In genomic region chr3:184982058-184982457, GRCh38 we compare ENCODE assay signal across 25 cellular contexts.
DNase-seq lines count a peak whose midpoint lies in the region; ATAC-seq and TF ChIP-seq lines count a peak whose summit lies in the region.
"Had no signal": no experiment of that assay in that cellular context is flagged by ENCODE, and none has a peak within 500 bp of the region (broad histone marks: within the 10 kb centered on the region; RNA-seq: fewer than 3 reads in every experiment).

No MANE protein-coding gene starts in this region.

- H3K27me3 Mint-ChIP-seq in nephron progenitor cell (ENCODE audit: low read depth, poor library complexity), result no peaks in the 10 kb centered on the region
- H3K27me3 Mint-ChIP-seq: CD4-positive, alpha-beta memory T cell had no signal

- TF ChIP-seq CTCF in NB4 (IDR thresholded peaks at IDR 0.05; ENCODE audit: low read depth, low read length) (no peak), nephron progenitor cell (IDR thresholded peaks at IDR 0.05) (no peak)

- H3K36me3 ChIP-seq in BLaER1 treated with 17β-estradiol and CSF1 and Interleukin-3, amounts not matched to agents 10 nM and 100 nM, result peaks cover 19 to 95% (median 37%) of the 10 kb centered on the region in 11 experiments; a peak in 21 of 22 replicates

- H3K4me1 ChIP-seq in BLaER1 treated with 17β-estradiol and CSF1 and Interleukin-3, amounts not matched to agents 10 nM and 100 nM, result peaks cover 0 to 11% (median 6%) of the 10 kb centered on the region in 10 experiments; a peak in 12 of 20 replicates
- H3K4me1 ChIP-seq: Caco-2, SJCRH30 had no signal

- H3K9ac ChIP-seq in BLaER1 treated with 17β-estradiol and CSF1 and Interleukin-3, amounts not matched to agents 10 nM and 100 nM, result no peak overlapping the region

- no peak for ATAC-seq in Right ventricle myocardium inferior
- ATAC-seq: GM12878, GM23338, PC-3 had no signal

- H3K36me3 Mint-ChIP-seq in nephron progenitor cell (ENCODE audit: low read depth), result peaks cover 74% of the 10 kb centered on the region

- no peaks in the 10 kb centered on the region for H3K27me3 ChIP-seq in BLaER1 treated with 17β-estradiol and CSF1 and Interleukin-3, amounts not matched to agents 10 nM and 100 nM
- H3K27me3 ChIP-seq: SJCRH30 had no signal

- intact Hi-C loops in Right ventricle myocardium inferior (cut with DNase I), result no loop called here

- H3K27ac Mint-ChIP-seq in nephron progenitor cell, result peak overlapping the region; percentile 87
- H3K27ac Mint-ChIP-seq: GM23338, H9 had no signal

- H3K4me3 ChIP-seq in BLaER1 treated with 17β-estradiol and CSF1 and Interleukin-3, amounts not matched to agents 10 nM and 100 nM, result no peak overlapping the region
- H3K4me3 ChIP-seq in NB4 (ENCODE audit: low read depth, low read length), result no peak overlapping the region
- H3K4me3 ChIP-seq: GM12878, GM23338, SJCRH30 had no signal

- H4K20me1 ChIP-seq in BLaER1 treated with 17β-estradiol and CSF1 and Interleukin-3, amounts not matched to agents 10 nM and 100 nM, result peaks cover 0 to 32% (median 0%) of the 10 kb centered on the region in 11 experiments; a peak in 2 of 22 replicates

- DNase-seq in NB4 (ENCODE audit: low read depth) (peak; percentile 41), amniotic epithelial cell (ENCODE audit: low read depth) (peak; percentile 3), nephron progenitor cell (no peak), Right ventricle myocardium inferior (ENCODE audit: missing footprints) (no peak), iPS-NIHi11 (ENCODE audit: low spot score) (no peak)
- DNase-seq in activated CD4-positive, CD25-positive, alpha-beta regulatory T cell (lab: John Stamatoyannopoulos, UW), result no peak
- DNase-seq: C1 segment of cervical spinal cord; Caco-2; CD4-positive, alpha-beta memory T cell; H9; Karpas-422; MV-4-11; NCI-H1105 treated with DMSO at 0.1 percent for 48 hours; NCI-H146; NCI-H1930; NCI-H2107; NCI-H524 treated with DMSO at 0.1 percent for 48 hours; NCI-H82; NK-92 treated with Interleukin-12 subunit alpha and Interleukin-12 subunit beta, amount 100 ng/mL, for 24 hours; PC-3; SJCRH30 had no signal

- H3K4me3 Mint-ChIP-seq in nephron progenitor cell, result no peak overlapping the region
- H3K4me3 Mint-ChIP-seq: GM23338, H9 had no signal

- H3K4me1 Mint-ChIP-seq in nephron progenitor cell, result peaks cover 15% of the 10 kb centered on the region
- H3K4me1 Mint-ChIP-seq: GM23338 had no signal

- H3K4me2 ChIP-seq in BLaER1 treated with 17β-estradiol and CSF1 and Interleukin-3, amounts not matched to agents 10 nM and 100 nM, result peak overlapping the region in 7 of 11 experiments; percentile 11 to 56 (median 40); a peak in 11 of 22 replicates
- H3K4me2 ChIP-seq: GM23338 had no signal

- peaks cover 28% of the 10 kb centered on the region for H3K9me3 Mint-ChIP-seq in nephron progenitor cell
- H3K9me3 Mint-ChIP-seq: CD4-positive, alpha-beta memory T cell; GM23338 had no signal

- H3K9me3 ChIP-seq in BLaER1 treated with 17β-estradiol and CSF1 and Interleukin-3, amounts not matched to agents 10 nM and 100 nM (replicated peaks in 1 of 11), result peaks cover 0 to 20% (median 5%) of the 10 kb centered on the region in 11 experiments; a peak in 6 of 22 replicates
- H3K9me3 ChIP-seq: Caco-2, SJCRH30 had no signal

- no peak overlapping the region for H3K27ac ChIP-seq in BLaER1 treated with 17β-estradiol and CSF1 and Interleukin-3, amounts not matched to agents 10 nM and 100 nM
- H3K27ac ChIP-seq: HL-60, SJCRH30 had no signal

- TF ChIP-seq POLR2A in NB4 (IDR thresholded peaks at IDR 0.05; ENCODE audit: extremely low read depth, insufficient read length), result no peak

Comparison
In these comparisons a context has a peak if more than half of its experiments do, and no peak if none do; other contexts are left out.
1. DNase-seq: peak in NB4 (single experiment) and amniotic epithelial cell (single experiment); none in nephron progenitor cell (single experiment), Right ventricle myocardium inferior (single experiment), activated CD4-positive, CD25-positive, alpha-beta regulatory T cell (0 of 4) and iPS-NIHi11 (single experiment).